8 cellular contexts compared by ENCODE assay signal in the genomic region with DNA sequence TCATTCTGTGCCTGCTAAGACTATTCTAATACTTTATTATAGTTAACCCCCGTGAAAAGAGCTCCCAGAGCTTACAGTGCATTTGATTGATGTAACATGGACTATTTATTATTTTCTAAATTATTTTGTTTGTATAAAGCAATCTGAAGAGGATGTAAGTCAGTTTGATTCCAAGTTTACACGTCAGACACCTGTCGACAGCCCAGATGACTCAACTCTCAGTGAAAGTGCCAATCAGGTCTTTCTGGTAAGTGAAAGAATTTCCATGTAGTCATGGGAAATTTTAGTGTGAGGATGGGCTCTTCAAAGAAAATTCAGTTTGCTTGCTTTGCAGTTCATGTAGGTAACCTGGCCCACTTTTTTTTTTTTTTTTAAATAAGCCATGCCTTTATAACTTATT. TPM values are rescaled to one million over a fixed set of nuclear protein-coding genes. Genes with fewer than 3 reads are reported as not detected.
DNase-seq lines count a peak whose midpoint lies in the region; TF ChIP-seq lines count a peak whose summit lies in the region.
"Not testable (repeated sequence)": the region's sequence is repeated elsewhere in the genome, so short reads cannot be mapped to it uniquely, and the experiment has no call there.

No MANE protein-coding gene starts in this region.

- H3K27ac Mint-ChIP-seq in T-helper 2 cell treated with Interferon-gamma antibody and Interleukin-4, amounts not matched to agents 5 μg/mL and 100 μg/mL, for 36 hours, result not testable (repeated sequence)
- peak overlapping the region; percentile 37 for H3K27ac Mint-ChIP-seq in activated naive CD4-positive, alpha-beta T cell treated with anti-CD3 and anti-CD28 coated beads, Interleukin-2, amount 10 ng/mL, durations not matched to agents 7 days and 5 days
- peak overlapping the region; percentile 97 for H3K27ac Mint-ChIP-seq in stimulated activated naive CD8-positive, alpha-beta T cell treated with anti-CD3 and anti-CD28 coated beads, Interleukin-15, Interleukin-2, amounts not matched to agents 100 ng/mL and 50 ng/mL, for 24 hours

- CTCF ChIA-PET in HEK293 (lab: Yijun Ruan, JAX), result interaction anchor here (0.6 to 1.4 kb wide), 2 partner anchors 27 to 499 kb away, joined by 3 to 5 read pairs; no protein-coding TSS in a partner anchor
- CTCF ChIA-PET in activated naive CD4-positive, alpha-beta T cell treated with anti-CD3 and anti-CD28 coated beads, Interleukin-2, amount 10 ng/mL, durations not matched to agents 7 days and 5 days (lab: Charles Lee), result interaction anchor here (0.6 kb wide), 1 partner anchor 203 kb away, joined by 3 read pairs; no protein-coding TSS in a partner anchor
- CTCF ChIA-PET in mammary epithelial cell (lab: Charles Lee; ENCODE audit: low non-redundant PET), result interaction anchor here (0.6 kb wide), 1 partner anchor 96 kb away, joined by 5 read pairs; no protein-coding TSS in a partner anchor

- H4K20me1 ChIP-seq in mammary epithelial cell (ENCODE audit: insufficient read depth, low read length), result not testable (repeated sequence)

- H3K27ac ChIP-seq in HEK293 (ENCODE audit: extremely low read depth, low read depth, low read length); mammary epithelial cell (ENCODE audit: insufficient read depth, low read depth, low read length): not testable (repeated sequence)

- intact Hi-C loops in mammary epithelial cell (cut with micrococcal nuclease), result not testable (repeated sequence)

- DNase-seq in T-helper 2 cell treated with Interferon-gamma antibody and Interleukin-4, amounts not matched to agents 5 μg/mL and 100 μg/mL, for 36 hours (ENCODE audit: low spot score), result peak; percentile 41
- peak; percentile 24 for DNase-seq in activated T-cell treated with anti-CD3 and anti-CD28 coated beads for 24 hours (ENCODE audit: low read depth)
- not testable (repeated sequence) for DNase-seq in activated naive CD4-positive, alpha-beta T cell treated with anti-CD3 and anti-CD28 coated beads, Interleukin-2, amount 10 ng/mL, durations not matched to agents 7 days and 5 days
- DNase-seq in mammary epithelial cell, result peak; percentile 41
- peak; percentile 13 to 51 for DNase-seq in lung microvascular endothelial cell (ENCODE audit: low read depth in 2 of 2)
- peak; percentile 54 for DNase-seq in stimulated activated CD4-positive, alpha-beta T cell treated with anti-CD3 and anti-CD28 coated beads, Interleukin-4, amount 100 ng/mL, for 24 hours

- H3K36me3 ChIP-seq in HEK293 (ENCODE audit: control insufficient read depth in 2 of 2, insufficient read depth in 1 of 2, low read length in 2 of 2), result peaks cover 65 to 88% of the 10 kb centered on the region in 2 experiments
- H3K36me3 ChIP-seq in mammary epithelial cell (ENCODE audit: insufficient read depth, low read length), result peaks cover 17% of the 10 kb centered on the region

- POLR2A ChIA-PET in HEK293 (lab: Yijun Ruan, JAX), result interaction anchor here (1.4 kb wide), 1 partner anchor 24 kb away, joined by 6 read pairs; the partner anchor contains the start of gene RNFT1

- H3K9me3 Mint-ChIP-seq in T-helper 2 cell treated with Interferon-gamma antibody and Interleukin-4, amounts not matched to agents 5 μg/mL and 100 μg/mL, for 36 hours; activated naive CD4-positive, alpha-beta T cell treated with anti-CD3 and anti-CD28 coated beads, Interleukin-2, amount 10 ng/mL, durations not matched to agents 7 days and 5 days; stimulated activated naive CD8-positive, alpha-beta T cell treated with anti-CD3 and anti-CD28 coated beads, Interleukin-15, Interleukin-2, amounts not matched to agents 100 ng/mL and 50 ng/mL, for 24 hours: not testable (repeated sequence)

- TF ChIP-seq CTCF in HEK293 (tag by site-specific recombination; IDR thresholded peaks at IDR 0.05); mammary epithelial cell (conservative IDR thresholded peaks at IDR 0.05 in 1 of 2, IDR thresholded peaks at IDR 0.05 in 1 of 2; ENCODE audit: extremely low read depth in 1 of 2, insufficient read depth in 1 of 2, low read depth in 1 of 2, low read length in 2 of 2): not testable (repeated sequence)

- dilution Hi-C loops in mammary epithelial cell (cut with HindIII; ENCODE audit: low sequenced_read_pairs), result not testable (repeated sequence)

- not testable (repeated sequence) for H3K27me3 Mint-ChIP-seq in T-helper 2 cell treated with Interferon-gamma antibody and Interleukin-4, amounts not matched to agents 5 μg/mL and 100 μg/mL, for 36 hours (ENCODE audit: low read depth); activated naive CD4-positive, alpha-beta T cell treated with anti-CD3 and anti-CD28 coated beads, Interleukin-2, amount 10 ng/mL, durations not matched to agents 7 days and 5 days; stimulated activated naive CD8-positive, alpha-beta T cell treated with anti-CD3 and anti-CD28 coated beads, Interleukin-15, Interleukin-2, amounts not matched to agents 100 ng/mL and 50 ng/mL, for 24 hours

- not testable (repeated sequence) for H3K9me3 ChIP-seq in HEK293 (ENCODE audit: control insufficient read depth, insufficient read depth, low read depth, low read length); mammary epithelial cell (replicated peaks; ENCODE audit: insufficient read depth, low read length)

- H3K4me3 Mint-ChIP-seq in T-helper 2 cell treated with Interferon-gamma antibody and Interleukin-4, amounts not matched to agents 5 μg/mL and 100 μg/mL, for 36 hours; activated naive CD4-positive, alpha-beta T cell treated with anti-CD3 and anti-CD28 coated beads, Interleukin-2, amount 10 ng/mL, durations not matched to agents 7 days and 5 days: not testable (repeated sequence)
- peak overlapping the region; percentile 57 for H3K4me3 Mint-ChIP-seq in stimulated activated naive CD8-positive, alpha-beta T cell treated with anti-CD3 and anti-CD28 coated beads, Interleukin-15, Interleukin-2, amounts not matched to agents 100 ng/mL and 50 ng/mL, for 24 hours

- not testable (repeated sequence) for H3K4me2 ChIP-seq in mammary epithelial cell (ENCODE audit: insufficient read depth, low read depth, low read length)

- not testable (repeated sequence) for H2AFZ ChIP-seq in mammary epithelial cell (ENCODE audit: low read depth, low read length)

- H3K36me3 Mint-ChIP-seq in T-helper 2 cell treated with Interferon-gamma antibody and Interleukin-4, amounts not matched to agents 5 μg/mL and 100 μg/mL, for 36 hours (ENCODE audit: low read depth), result peaks cover 58% of the 10 kb centered on the region
- H3K36me3 Mint-ChIP-seq in activated naive CD4-positive, alpha-beta T cell treated with anti-CD3 and anti-CD28 coated beads, Interleukin-2, amount 10 ng/mL, durations not matched to agents 7 days and 5 days, result peaks cover 49% of the 10 kb centered on the region
- H3K36me3 Mint-ChIP-seq in stimulated activated naive CD8-positive, alpha-beta T cell treated with anti-CD3 and anti-CD28 coated beads, Interleukin-15, Interleukin-2, amounts not matched to agents 100 ng/mL and 50 ng/mL, for 24 hours (ENCODE audit: low read depth), result peaks cover 76% of the 10 kb centered on the region

- H3K4me3 ChIP-seq in HEK293 (ENCODE audit: low read depth, low read length); mammary epithelial cell (replicated peaks in 1 of 3; ENCODE audit: insufficient read depth in 1 of 3, low read depth in 2 of 3, low read length in 3 of 3): not testable (repeated sequence)

- H3K79me2 ChIP-seq in mammary epithelial cell (ENCODE audit: insufficient read depth, low read length), result not testable (repeated sequence)

- 84% methylated on average over 3 of the region's 3 CpGs for WGBS in mammary epithelial cell (ENCODE audit: low coverage, missing lambda C conversion rate)

- not testable (repeated sequence) for H3K9ac ChIP-seq in mammary epithelial cell (ENCODE audit: insufficient read depth, low read length)

- not testable (repeated sequence) for H3K4me1 ChIP-seq in HEK293 (ENCODE audit: control insufficient read depth, insufficient read depth, low read length); mammary epithelial cell (ENCODE audit: insufficient read depth, low read length)

- not testable (repeated sequence) for H3K4me1 Mint-ChIP-seq in T-helper 2 cell treated with Interferon-gamma antibody and Interleukin-4, amounts not matched to agents 5 μg/mL and 100 μg/mL, for 36 hours (ENCODE audit: low read depth); activated naive CD4-positive, alpha-beta T cell treated with anti-CD3 and anti-CD28 coated beads, Interleukin-2, amount 10 ng/mL, durations not matched to agents 7 days and 5 days
- peaks cover 41% of the 10 kb centered on the region for H3K4me1 Mint-ChIP-seq in stimulated activated naive CD8-positive, alpha-beta T cell treated with anti-CD3 and anti-CD28 coated beads, Interleukin-15, Interleukin-2, amounts not matched to agents 100 ng/mL and 50 ng/mL, for 24 hours (ENCODE audit: low read depth)

- not testable (repeated sequence) for BruUV-seq in mammary epithelial cell (replicated peaks; lab: Mats Ljungman, UMichigan)

- H3K27me3 ChIP-seq in mammary epithelial cell (ENCODE audit: insufficient read depth, low read length), result not testable (repeated sequence)

- in situ Hi-C loops in mammary epithelial cell (cut with MboI; ENCODE audit: low sequenced_read_pairs in 2 of 2), result not testable (repeated sequence)

TF ChIP-seq in HEK293, 187 proteins besides CTCF, POLR2A, EP300 and RAD21:
- TF ChIP-seq SCRT2 (tag by site-specific recombination; IDR thresholded peaks at IDR 0.05), result peak; percentile 73

RNA-seq across cellular contexts. Expression of gene RNFT1, which starts 23.8 kb away (rescaled TPM):
- 10 to 100 TPM; 15.3 to 17.3 TPM for total RNA-seq in mammary epithelial cell
- polyA plus RNA-seq in mammary epithelial cell, result 12.7 TPM
- 0.41 TPM for polyA minus RNA-seq in mammary epithelial cell
- total RNA-seq in lung microvascular endothelial cell, result 7.6 and 9.7 TPM in 2 replicates

RNA-seq across cellular contexts. Expression of gene RPS6KB1, which starts 47.8 kb away (rescaled TPM):
- total RNA-seq in mammary epithelial cell (10 to 100 TPM; 16.8 to 28.5 TPM), lung microvascular endothelial cell (17.7 and 24.2 TPM in 2 replicates)
- polyA plus RNA-seq in mammary epithelial cell, result 8.2 TPM
- polyA minus RNA-seq in mammary epithelial cell, result 12.8 TPM

RNA-seq across cellular contexts. Expression of gene TUBD1, which starts 48.0 kb away (rescaled TPM):
- total RNA-seq in mammary epithelial cell (1 to 10 TPM; 4.1 to 5.8 TPM), lung microvascular endothelial cell (5.0 and 8.3 TPM in 2 replicates)
- polyA plus RNA-seq in mammary epithelial cell, result 4.1 TPM
- polyA minus RNA-seq in mammary epithelial cell, result not detected
